In the genomic region with DNA sequence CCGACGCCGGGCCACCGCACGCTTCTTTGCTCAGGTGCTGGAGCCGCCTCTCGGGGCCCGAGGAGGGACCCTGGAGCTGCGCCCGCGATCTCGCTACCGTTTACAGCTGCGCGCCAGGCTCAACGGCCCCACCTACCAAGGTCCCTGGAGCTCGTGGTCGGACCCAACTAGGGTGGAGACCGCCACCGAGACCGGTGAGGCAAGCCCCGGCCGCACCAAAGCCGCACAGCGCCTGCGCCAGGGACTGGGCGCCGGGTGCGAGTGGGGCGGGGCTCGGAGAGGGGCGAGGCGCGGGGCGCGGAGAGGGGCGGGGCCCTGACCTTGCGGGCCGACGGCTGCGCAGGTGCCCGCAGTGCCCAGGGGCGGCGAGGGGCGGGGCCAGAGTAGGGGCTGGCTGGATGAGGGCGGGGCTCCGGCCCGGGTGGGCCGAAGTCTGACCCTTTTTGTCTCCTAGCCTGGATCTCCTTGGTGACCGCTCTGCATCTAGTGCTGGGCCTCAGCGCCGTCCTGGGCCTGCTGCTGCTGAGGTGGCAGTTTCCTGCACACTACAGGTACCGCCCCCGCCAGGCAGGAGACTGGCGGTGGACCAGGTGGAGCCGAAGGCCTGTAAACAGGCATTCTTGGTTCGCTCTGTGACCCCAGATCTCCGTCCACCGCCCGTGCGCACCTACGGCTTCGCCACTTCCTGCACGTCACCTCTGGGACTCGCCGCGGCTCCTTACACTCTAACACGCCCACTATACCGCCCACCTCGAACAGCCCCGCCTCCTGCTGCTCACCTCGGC, we compare ENCODE assay signal across 8 cellular contexts. TPM values are rescaled to one million over a fixed set of nuclear protein-coding genes. Genes with fewer than 3 reads are reported as not detected.
DNase-seq lines count a peak whose midpoint lies in the region; ATAC-seq, FAIRE-seq and TF ChIP-seq lines count a peak whose summit lies in the region.

No MANE protein-coding gene starts in this region.

- peak; percentile 44 for TF ChIP-seq POLR2A in GM18951 (IDR thresholded peaks at IDR 0.05; ENCODE audit: extremely low read depth, insufficient read depth, insufficient read length)

- H3K4me3 ChIP-seq in bronchial epithelial cell (ENCODE audit: low read depth, low read length) (peak overlapping the region; percentile 71), skeletal muscle cell (ENCODE audit: low read depth, low read length) (peak overlapping the region; percentile 52)

- in situ Hi-C loops in GM18951 (cut with MboI; ENCODE audit: low sequenced_read_pairs, unreplicated experiment) = no loop called here

- H3K27me3 ChIP-seq in bronchial epithelial cell (ENCODE audit: control insufficient read depth, insufficient read depth, low read length) = no peaks in the 10 kb centered on the region

- DNase-seq in NCI-H128 (lab: John Stamatoyannopoulos, UW; ENCODE audit: unreplicated experiment) (peak; percentile 94), T-helper 2 cell (peak; percentile 21 to 85 (median 53)), bronchial epithelial cell (ENCODE audit: low read depth) (peak; percentile 67), iPS-NIHi7 (ENCODE audit: extremely low spot score) (peak; percentile 99), skeletal muscle cell (ENCODE audit: low read depth) (no peak)

- no peak for FAIRE-seq in bronchial epithelial cell (lab: Jason Lieb, UNC)

- no peak for TF ChIP-seq CTCF in bronchial epithelial cell (IDR thresholded peaks at IDR 0.05; ENCODE audit: insufficient read depth, low read length, severe bottlenecking)

- ATAC-seq in GM19452 (IDR thresholded peaks at IDR 0.05; ENCODE audit: unreplicated experiment) (no peak), HG03442 (IDR thresholded peaks at IDR 0.05; ENCODE audit: unreplicated experiment) (no peak)

- H3K36me3 ChIP-seq in bronchial epithelial cell (ENCODE audit: control insufficient read depth, insufficient read depth, low read length) = no peaks in the 10 kb centered on the region

RNA-seq across cellular contexts. Expression of gene CDC20, which starts 9.8 kb away (rescaled TPM):
- total RNA-seq in bronchial epithelial cell = 2.6 and 3.1 TPM in 2 replicates

RNA-seq across cellular contexts. Expression of gene MPL, which starts 11.4 kb away (rescaled TPM):
- total RNA-seq in bronchial epithelial cell = not detected in 2 replicates

RNA-seq across cellular contexts. Expression of gene ELOVL1, which starts 18.8 kb away (rescaled TPM):
- total RNA-seq in bronchial epithelial cell = 55.8 and 75.8 TPM in 2 replicates

RNA-seq across cellular contexts. Expression of gene MED8, which starts 40.6 kb away (rescaled TPM):
- total RNA-seq in bronchial epithelial cell = 78.1 and 83.2 TPM in 2 replicates

RNA-seq across cellular contexts. Expression of gene SZT2, which starts 40.7 kb away (rescaled TPM):
- 12.6 and 16.5 TPM in 2 replicates for total RNA-seq in bronchial epithelial cell
